Comparison of ENCODE assay signal across 19 cellular contexts in the genomic region with DNA sequence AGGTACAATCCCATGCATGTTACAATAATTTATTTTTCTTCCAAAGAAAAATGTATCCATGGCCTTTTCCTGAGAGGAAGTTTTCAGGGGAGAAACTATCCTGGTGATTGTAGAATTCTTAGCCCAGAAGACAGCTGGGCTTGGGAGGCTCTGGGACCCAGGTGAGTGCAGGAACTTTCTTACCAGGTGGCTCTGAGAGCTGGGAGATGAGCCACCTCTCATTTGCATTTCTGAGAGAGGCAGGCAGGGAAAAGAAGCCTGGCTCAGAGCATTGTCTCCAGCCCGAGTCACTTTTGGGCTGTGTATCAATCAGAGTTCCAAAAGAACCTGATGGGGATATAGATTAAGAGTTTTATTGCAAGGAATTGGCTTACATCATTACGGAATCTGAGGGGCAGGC. TPM values are rescaled to one million over a fixed set of nuclear protein-coding genes. Genes with fewer than 3 reads are reported as not detected.
DNase-seq lines count a peak whose midpoint lies in the region; ATAC-seq and TF ChIP-seq lines count a peak whose summit lies in the region.
"Had no signal": no experiment of that assay in that cellular context is flagged by ENCODE, and none has a peak within 500 bp of the region (broad histone marks: within the 10 kb centered on the region; RNA-seq: fewer than 3 reads in every experiment).

No MANE protein-coding gene starts in this region.

- no peak overlapping the region for H3K4ac ChIP-seq in mesendoderm (ENCODE audit: low read depth, low read length)

- H2BK15ac ChIP-seq in mesendoderm (replicated peaks; ENCODE audit: low read depth), result no peak overlapping the region

- peak overlapping the region; percentile 19; the same call in 1 of the 2 replicates for H3K9ac ChIP-seq in SU-DHL-6 (ENCODE audit: low read length)
- H3K9ac ChIP-seq in mesendoderm (ENCODE audit: low read length), result no peak overlapping the region

- no peak overlapping the region for H2AK5ac ChIP-seq in mesendoderm (ENCODE audit: low read length)

- H3K36me3 ChIP-seq in SU-DHL-6 (ENCODE audit: low read length) (no peaks in the 10 kb centered on the region), mesendoderm (ENCODE audit: control insufficient read depth, insufficient read depth, low read length) (no peaks in the 10 kb centered on the region)
- H3K36me3 ChIP-seq: SJCRH30 had no signal

- no peak overlapping the region for H2AFZ ChIP-seq in SU-DHL-6 (ENCODE audit: low read depth, low read length, severe bottlenecking)

- H4K20me1 ChIP-seq in SU-DHL-6 (ENCODE audit: low read depth, low read length), result no peaks in the 10 kb centered on the region

- H3K9me3 ChIP-seq in SU-DHL-6 (ENCODE audit: insufficient read depth, low read length), result no peaks in the 10 kb centered on the region
- H3K9me3 ChIP-seq: SJCRH30 had no signal

- no peak for TF ChIP-seq CTCF in SU-DHL-6 (IDR thresholded peaks at IDR 0.05; ENCODE audit: insufficient read depth, low read length, poor library complexity, severe bottlenecking)

- peaks cover 29% of the 10 kb centered on the region for H3F3A ChIP-seq in SU-DHL-6 (ENCODE audit: insufficient read depth)

- DNase-seq in DMS53 (lab: John Stamatoyannopoulos, UW) (peak; percentile 4), DMS53 treated with DMSO at 0.1 percent for 48 hours (lab: John Stamatoyannopoulos, UW; ENCODE audit: unreplicated experiment) (no peak), ELF-1 (ENCODE audit: low read depth, low spot score) (peak; percentile 21), mesendoderm (no peak)
- DNase-seq in activated T-cell treated with anti-CD3 and anti-CD28 coated beads, Interleukin-2, amount 50 U/mL, for 1 hour, result no peak
- DNase-seq: AML-193, DND-41, HCEC 1CT, Karpas-422, NCI-H1694, NCI-H345, NCI-H774, SJCRH30 had no signal

- H3K4me1 ChIP-seq in mesendoderm (ENCODE audit: control insufficient read depth, low read depth, low read length), result peaks cover 7% of the 10 kb centered on the region

- peak overlapping the region; percentile 64 for H3K4me2 ChIP-seq in SU-DHL-6 (ENCODE audit: low read depth, low read length, poor library complexity, severe bottlenecking)
- H3K4me2 ChIP-seq in mesendoderm (ENCODE audit: low read length), result no peak overlapping the region

- no peak overlapping the region for H2BK5ac ChIP-seq in mesendoderm (ENCODE audit: low read length)

- peaks cover 3% of the 10 kb centered on the region; the same call in 1 of the 2 replicates for H3K79me2 ChIP-seq in SU-DHL-6 (ENCODE audit: insufficient read depth, low read length)
- H3K79me2 ChIP-seq in mesendoderm (ENCODE audit: control insufficient read depth, insufficient read depth, low read length), result no peaks in the 10 kb centered on the region

- H2BK120ac ChIP-seq in mesendoderm (ENCODE audit: low read depth, low read length), result no peak overlapping the region

- no peak overlapping the region for H4K8ac ChIP-seq in mesendoderm (ENCODE audit: low read depth, low read length)

- no peak overlapping the region for H3K4me3 ChIP-seq in SU-DHL-6 (ENCODE audit: insufficient read depth, low read length, poor library complexity, severe bottlenecking)
- H3K4me3 ChIP-seq in mesendoderm (ENCODE audit: low read length), result no peak overlapping the region
- H3K4me3 ChIP-seq: SJCRH30 had no signal

- H3K9me2 ChIP-seq in SU-DHL-6 (replicated peaks; ENCODE audit: insufficient read depth, low read length), result no peaks in the 10 kb centered on the region

- no peaks in the 10 kb centered on the region for H3K79me1 ChIP-seq in mesendoderm (ENCODE audit: low read length)

- H3K23ac ChIP-seq in mesendoderm (ENCODE audit: low read length), result no peak overlapping the region

- peak overlapping the region; percentile 34 for H3K56ac ChIP-seq in mesendoderm (ENCODE audit: low read length)

- H3K27me3 ChIP-seq in SU-DHL-6 (ENCODE audit: low read length), result no peaks in the 10 kb centered on the region
- H3K27me3 ChIP-seq in mesendoderm (ENCODE audit: insufficient read depth, low read length, poor library complexity), result no peaks in the 10 kb centered on the region
- H3K27me3 ChIP-seq: SJCRH30 had no signal

- no CpG with 5 or more reads among the region's 2 CpGs for WGBS in mesendoderm (ENCODE audit: extremely low coverage, insufficient coverage, low lambda C conversion rate)

- no peak overlapping the region for H4K5ac ChIP-seq in mesendoderm (ENCODE audit: low read length)

- H3K18ac ChIP-seq in mesendoderm (ENCODE audit: low read length), result no peak overlapping the region

- ATAC-seq in HG03097 (IDR thresholded peaks at IDR 0.05; ENCODE audit: low FRiP score, unreplicated experiment), result no peak
- no peak for ATAC-seq in GM18517 (IDR thresholded peaks at IDR 0.05; ENCODE audit: unreplicated experiment)
- ATAC-seq: Panc1 had no signal

- H3K27ac ChIP-seq in SU-DHL-6 (ENCODE audit: low read depth, low read length), result peak overlapping the region; percentile 93
- H3K27ac ChIP-seq in mesendoderm (ENCODE audit: low read depth, low read length), result no peak overlapping the region
- H3K27ac ChIP-seq: 22Rv1, C4-2B, SJCRH30 had no signal

RNA-seq across cellular contexts. Expression of a gene that starts 52.7 kb away (rescaled TPM):
- 31.2 TPM for polyA plus RNA-seq in mesendoderm (2013, experiment 1 of 2)
- 31.0 TPM for polyA plus RNA-seq in mesendoderm (2013, experiment 2 of 2)

RNA-seq across cellular contexts. Expression of a gene that starts 53.0 kb away (rescaled TPM):
- 561 TPM for polyA plus RNA-seq in mesendoderm (2013, experiment 1 of 2)
- polyA plus RNA-seq in mesendoderm (2013, experiment 2 of 2), result 537 TPM

Comparison
In these comparisons a context has a peak if more than half of its experiments do, and no peak if none do; other contexts are left out.
1. DNase-seq: peak in DMS53 (single experiment) and ELF-1 (single experiment); none in DMS53 treated with DMSO at 0.1 percent for 48 hours (single experiment), mesendoderm (single experiment) and activated T-cell treated with anti-CD3 and anti-CD28 coated beads, Interleukin-2, amount 50 U/mL, for 1 hour (single experiment).